ENCODE assay signal across 8 cellular contexts in the genomic region with DNA sequence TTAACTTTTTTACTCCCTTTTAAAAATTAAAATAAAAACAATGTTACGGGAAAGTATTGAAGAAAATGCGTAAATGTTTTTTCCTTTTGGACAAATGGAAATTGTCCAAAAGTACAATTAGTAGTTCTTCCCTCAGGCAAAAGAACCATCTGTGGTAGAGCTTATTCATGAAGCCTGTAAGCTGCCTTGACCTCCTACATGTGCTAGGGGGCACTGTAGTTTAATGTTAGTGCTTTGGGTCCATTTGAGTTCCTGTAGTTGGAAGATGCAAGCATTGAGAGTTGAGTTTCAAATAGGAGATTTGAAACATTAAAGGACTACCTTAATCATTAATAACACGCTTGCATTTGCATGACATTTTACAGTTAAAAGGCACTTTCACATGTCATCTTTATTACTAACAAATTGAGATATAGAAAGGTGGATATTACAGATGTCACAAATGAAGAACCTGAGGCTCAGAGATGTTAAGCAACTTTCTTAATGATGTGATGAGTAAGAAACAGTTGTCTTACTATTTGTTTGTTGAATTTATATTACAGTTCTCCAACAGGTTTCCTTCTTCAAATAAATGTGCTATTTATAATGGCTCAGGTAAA.
DNase-seq lines count a peak whose midpoint lies in the region; ATAC-seq and TF ChIP-seq lines count a peak whose summit lies in the region.

No MANE protein-coding gene starts in this region.

- TF ChIP-seq CTCF in GM12865 (IDR thresholded peaks at IDR 0.05; ENCODE audit: insufficient read depth, low read depth, low read length, missing control alignments) (peak; percentile 36), astrocyte of the spinal cord (IDR thresholded peaks at IDR 0.05; ENCODE audit: low read depth, low read length) (peak; percentile 74)

- H3K4me3 ChIP-seq in GM12865 (ENCODE audit: low read depth, low read length) (no peak overlapping the region), astrocyte of the spinal cord (ENCODE audit: low read depth, low read length) (no peak overlapping the region)

- in situ Hi-C loops in astrocyte of the spinal cord (cut with HindIII; ENCODE audit: low sequenced_read_pairs): no loop called here

- ATAC-seq in GM18907 (IDR thresholded peaks at IDR 0.05; ENCODE audit: unreplicated experiment) (no peak), HG03571 (IDR thresholded peaks at IDR 0.05; ENCODE audit: unreplicated experiment) (no peak)

- DNase-seq in GM12865 (ENCODE audit: low read depth): peak; percentile 34
- peak; percentile 28 for DNase-seq in NCI-H1105 (lab: John Stamatoyannopoulos, UW)
- peak; percentile 75 for DNase-seq in astrocyte of the spinal cord (ENCODE audit: low read depth, low spot score)
- DNase-seq in kidney glomerular epithelial cell (lab: John Stamatoyannopoulos, UW): peak; percentile 19
- DNase-seq in NCI-H2029 (lab: John Stamatoyannopoulos, UW): no peak
- DNase-seq in effector CD4-positive, alpha-beta T cell: no peak

Comparison
In these comparisons a context has a peak if more than half of its experiments do, and no peak if none do; other contexts are left out.
1. DNase-seq: peak in GM12865 (single experiment), NCI-H1105 (single experiment), astrocyte of the spinal cord (single experiment) and kidney glomerular epithelial cell (single experiment); none in NCI-H2029 (single experiment) and effector CD4-positive, alpha-beta T cell (single experiment).